Comparison of ENCODE assay signal across 14 cellular contexts in genomic region chr12:53171725-53172329, GRCh38. TPM values are rescaled to one million over a fixed set of nuclear protein-coding genes. Genes with fewer than 3 reads are reported as not detected.
DNase-seq lines count a peak whose midpoint lies in the region; ATAC-seq, FAIRE-seq and TF ChIP-seq lines count a peak whose summit lies in the region.
"Had no signal": no experiment of that assay in that cellular context is flagged by ENCODE, and none has a peak within 500 bp of the region (broad histone marks: within the 10 kb centered on the region; RNA-seq: fewer than 3 reads in every experiment).

No MANE protein-coding gene starts in this region.

- no peak overlapping the region for H3K23ac ChIP-seq in IMR-90 (ENCODE audit: low read depth, low read length)

- TF ChIP-seq POLR2A in IMR-90 (IDR thresholded peaks at IDR 0.05; ENCODE audit: low read depth, low read length) (no peak), K562 (conservative IDR thresholded peaks at IDR 0.05) (no peak)

- H3K36me3 ChIP-seq in BE2C (no peaks in the 10 kb centered on the region), IMR-90 (ENCODE audit: control insufficient read depth, insufficient read depth, low read length) (peaks cover 22% of the 10 kb centered on the region), K562 (ENCODE audit: control insufficient read depth, insufficient read depth, low read length) (no peaks in the 10 kb centered on the region), muscle layer of colon (ENCODE audit: insufficient read depth, low read length) (peaks cover 26% of the 10 kb centered on the region)
- H3K36me3 ChIP-seq: WERI-Rb-1 had no signal

- intact Hi-C loops in IMR-90 (cut with micrococcal nuclease), result no loop called here
- intact Hi-C loops in K562 (cut with micrococcal nuclease), result no loop called here

- TF ChIP-seq EP300 in K562 (IDR thresholded peaks at IDR 0.05; ENCODE audit: low read length), result no peak

- peak overlapping the region; percentile 11; the same call in 1 of the 2 replicates for H2BK120ac ChIP-seq in IMR-90 (ENCODE audit: low read depth, low read length)

- no CpG with 5 or more reads among the region's 10 CpGs for WGBS in IMR-90 (ENCODE audit: extremely low coverage in 2 of 2, insufficient read length in 1 of 2), 2 experiments
- 34% methylated on average over 10 of the region's 10 CpGs for WGBS in K562 (ENCODE audit: insufficient coverage, low coverage, missing lambda C conversion rate)

- POLR2A ChIA-PET in IMR-90 (lab: Charles Lee; ENCODE audit: unreplicated experiment), result no interaction called here
- POLR2A ChIA-PET in K562 (lab: Yijun Ruan, JAX), result interaction anchor here (0.6 to 3.6 kb wide), 3 partner anchors 9 to 321 kb away, joined by 3 to 15 read pairs (median 3); partner anchors contain the start of genes CSAD and ZNF740

- peak overlapping the region; percentile 65 for H2AK9ac ChIP-seq in IMR-90 (replicated peaks; ENCODE audit: low read depth, low read length, poor library complexity)

- no peak for ATAC-seq in IMR-90 (ENCODE audit: low read depth)
- peak; percentile 39 for ATAC-seq in K562
- ATAC-seq in HG03159 (IDR thresholded peaks at IDR 0.05; ENCODE audit: unreplicated experiment), result no peak

- TF ChIP-seq RAD21 in IMR-90 (IDR thresholded peaks at IDR 0.05; ENCODE audit: low read length), result no peak
- no peak for TF ChIP-seq RAD21 in K562 (CRISPR knock-in tag; conservative IDR thresholded peaks at IDR 0.05 in 1 of 2, IDR thresholded peaks at IDR 0.05 in 1 of 2)

- H3K4ac ChIP-seq in IMR-90 (ENCODE audit: low read depth, low read length), result peak overlapping the region; percentile 50; the same call in 1 of the 2 replicates

- DNase-seq in BE2C (peak; percentile 88), IMR-90 (no peak), K562 (ENCODE audit: extremely low read depth in 1 of 4, low spot score in 3 of 4) (peak in 2 of 4 experiments; percentile 42), HuH-7.5 (ENCODE audit: low spot score) (no peak), NCI-H2227 (lab: John Stamatoyannopoulos, UW; ENCODE audit: unreplicated experiment) (no peak)
- no peak for DNase-seq in activated CD4-positive, alpha-beta T cell treated with anti-CD3 and anti-CD28 coated beads for 48 hours
- DNase-seq: CD4-positive, alpha-beta memory T cell; mesenchymal stem cell; Right ventricle myocardium superior; WERI-Rb-1 had no signal

- in situ Hi-C loops in IMR-90 (cut with MboI; ENCODE audit: low sequenced_read_pairs) (no loop called here), K562 (cut with MboI) (no loop called here)

- H3K4me3 ChIP-seq in BE2C (ENCODE audit: low read depth, low read length) (no peak overlapping the region), IMR-90 (ENCODE audit: insufficient read depth, low read depth, low read length) (no peak overlapping the region), K562 (no peak overlapping the region), muscle layer of colon (ENCODE audit: low read depth in 1 of 2, low read length in 2 of 2) (peak overlapping the region in 1 of 2 donors; percentile 20)
- H3K4me3 ChIP-seq: hepatocyte had no signal

- H3K18ac ChIP-seq in IMR-90 (ENCODE audit: low read depth, low read length), result no peak overlapping the region

- H3K9me3 ChIP-seq in BE2C, result no peaks in the 10 kb centered on the region; the same call in 1 of the 2 replicates
- no peaks in the 10 kb centered on the region for H3K9me3 ChIP-seq in IMR-90 (ENCODE audit: control insufficient read depth, insufficient read depth, low read length)
- no peaks in the 10 kb centered on the region for H3K9me3 ChIP-seq in K562 (replicated peaks; ENCODE audit: control insufficient read depth, insufficient read depth, low read depth, low read length)
- no peaks in the 10 kb centered on the region for H3K9me3 ChIP-seq in muscle layer of colon (ENCODE audit: low read length)

- H3K4me2 ChIP-seq in IMR-90 (ENCODE audit: low read depth, low read length), result no peak overlapping the region
- no peak overlapping the region for H3K4me2 ChIP-seq in K562 (ENCODE audit: insufficient read depth, low read length)
- H3K4me2 ChIP-seq: hepatocyte had no signal

- H3K4me1 ChIP-seq in BE2C, result peaks cover 26% of the 10 kb centered on the region
- H3K4me1 ChIP-seq in IMR-90 (ENCODE audit: control insufficient read depth, insufficient read depth, low read length), result peaks cover 19% of the 10 kb centered on the region
- peaks cover 13 to 22% of the 10 kb centered on the region in 2 experiments for H3K4me1 ChIP-seq in K562 (replicated peaks in 1 of 2; ENCODE audit: control insufficient read depth in 2 of 2, insufficient read depth in 2 of 2, low read length in 2 of 2)
- peaks cover 12% of the 10 kb centered on the region for H3K4me1 ChIP-seq in muscle layer of colon (ENCODE audit: insufficient read depth, low read length)

- dilution Hi-C loops in IMR-90 (cut with HindIII; ENCODE audit: low sequenced_read_pairs, unreplicated experiment), result no loop called here

- TF ChIP-seq CTCF in BE2C (IDR thresholded peaks at IDR 0.05; ENCODE audit: low read depth, low read length), result no peak
- TF ChIP-seq CTCF in IMR-90 (conservative IDR thresholded peaks at IDR 0.05; ENCODE audit: low read depth, low read length), result no peak
- TF ChIP-seq CTCF in K562 (IDR thresholded peaks at IDR 0.05 in 2 of 3, conservative IDR thresholded peaks at IDR 0.05 in 1 of 3; ENCODE audit: insufficient read depth in 2 of 3, low read depth in 1 of 3, low read length in 3 of 3), result no peak

- peak overlapping the region; percentile 16 to 60; a peak in 2 of 4 replicates for H4K8ac ChIP-seq in IMR-90 (ENCODE audit: low read depth in 2 of 2, low read length in 2 of 2)

- peak overlapping the region; percentile 0 for H2BK5ac ChIP-seq in IMR-90 (ENCODE audit: low read depth, low read length, poor library complexity, severe bottlenecking)

- peak overlapping the region; percentile 61 for H2AFZ ChIP-seq in IMR-90 (replicated peaks; ENCODE audit: low read length, poor library complexity)
- 0 out of 2 replicates have a peak overlapping the region, but pooled peaks have one; percentile 14 for H2AFZ ChIP-seq in K562 (ENCODE audit: low read depth, low read length)
- H2AFZ ChIP-seq: hepatocyte had no signal

- H2AK5ac ChIP-seq in IMR-90 (ENCODE audit: low read depth, low read length), result peak overlapping the region; percentile 59

- no peak overlapping the region for H3K56ac ChIP-seq in IMR-90 (ENCODE audit: extremely low read depth, insufficient read depth, low read length)

- H4K20me1 ChIP-seq in IMR-90 (ENCODE audit: insufficient read depth, low read length) (no peaks in the 10 kb centered on the region), K562 (replicated peaks; ENCODE audit: control insufficient read depth, insufficient read depth, low read length) (no peaks in the 10 kb centered on the region)

- CTCF ChIA-PET in IMR-90 (lab: Yijun Ruan, JAX), result interaction anchor here (0.6 to 1.5 kb wide), 2 partner anchors 12 to 216 kb away, joined by 3 to 6 read pairs; no protein-coding TSS in a partner anchor
- CTCF ChIA-PET in K562 (lab: Yijun Ruan, JAX; ENCODE audit: low intra/inter-chr PET ratio), result no interaction called here

- H2BK15ac ChIP-seq in IMR-90 (ENCODE audit: low read depth, low read length), result peak overlapping the region; percentile 78; the same call in 1 of the 3 replicates

- H3K9ac ChIP-seq in IMR-90 (ENCODE audit: low read depth, low read length) (no peak overlapping the region; the same call in 1 of the 2 replicates), K562 (ENCODE audit: insufficient read depth in 1 of 2, low read depth in 2 of 2, low read length in 2 of 2) (peak overlapping the region in 1 of 2 experiments; percentile 73; a peak in 1 of 4 replicates), muscle layer of colon (ENCODE audit: low read length) (no peak overlapping the region)

- H2BK20ac ChIP-seq in IMR-90 (ENCODE audit: low read depth, low read length), result no peak overlapping the region

- H3K14ac ChIP-seq in IMR-90 (replicated peaks; ENCODE audit: low read depth, low read length), result peak overlapping the region; percentile 70

- no peak overlapping the region for H3K27ac ChIP-seq in IMR-90 (ENCODE audit: insufficient read depth, low read length)
- no peak overlapping the region for H3K27ac ChIP-seq in K562 (ENCODE audit: extremely low read depth, low read depth, low read length)
- peak overlapping the region; percentile 34 for H3K27ac ChIP-seq in muscle layer of colon (ENCODE audit: low read depth, low read length)
- H3K27ac ChIP-seq: hepatocyte, WERI-Rb-1 had no signal

- no TSS peak for BruUV-seq in IMR-90 (replicated peaks; lab: Mats Ljungman, UMichigan)
- no TSS peak for BruUV-seq in K562 (replicated peaks; lab: Mats Ljungman, UMichigan)

- H4K5ac ChIP-seq in IMR-90 (ENCODE audit: low read depth, low read length), result no peak overlapping the region

- H3K27me3 ChIP-seq in BE2C, result no peaks in the 10 kb centered on the region
- H3K27me3 ChIP-seq in IMR-90 (ENCODE audit: control insufficient read depth, insufficient read depth, low read length), result no peaks in the 10 kb centered on the region
- no peaks in the 10 kb centered on the region for H3K27me3 ChIP-seq in K562 (ENCODE audit: control insufficient read depth in 2 of 2, insufficient read depth in 2 of 2, low read length in 2 of 2)
- H3K27me3 ChIP-seq in muscle layer of colon (ENCODE audit: control insufficient read depth in 1 of 2, insufficient read depth in 2 of 2, low read length in 2 of 2), result no peaks in the 10 kb centered on the region
- H3K27me3 ChIP-seq: hepatocyte had no signal

- H4K91ac ChIP-seq in IMR-90 (ENCODE audit: insufficient read depth, low read depth, low read length), result no peak overlapping the region

- FAIRE-seq in K562 (lab: Jason Lieb, UNC), result no peak

- no peaks in the 10 kb centered on the region for H3K79me2 ChIP-seq in K562 (ENCODE audit: control insufficient read depth, insufficient read depth, low read length)

- peaks cover 0 to 24% of the 10 kb centered on the region in 2 experiments; a peak in 2 of 4 replicates for H3K79me1 ChIP-seq in IMR-90 (ENCODE audit: low read depth in 1 of 2, low read length in 2 of 2)

- H3K9me1 ChIP-seq in IMR-90 (ENCODE audit: insufficient read depth, low read length), result peaks cover 22% of the 10 kb centered on the region
- no peaks in the 10 kb centered on the region for H3K9me1 ChIP-seq in K562 (ENCODE audit: control insufficient read depth, insufficient read depth, low read length)

RNA-seq across cellular contexts. Expression of gene ZNF740, which starts 8.7 kb away (rescaled TPM):
- 35.0 TPM for polyA plus RNA-seq in BE2C (2012; ENCODE audit: insufficient read depth, insufficient read length, low read depth)
- 11.7 and 13.1 TPM in 2 replicates for total RNA-seq in IMR-90 (2012; rRNA removed)
- polyA plus RNA-seq in IMR-90 (2012; rRNA removed), result 7.0 and 14.0 TPM in 2 replicates
- polyA plus RNA-seq in IMR-90 (2012; cell fraction: cytosol; rRNA removed), result 3.0 and 3.9 TPM in 2 replicates
- 13.8 and 55.4 TPM in 2 replicates for polyA plus RNA-seq in IMR-90 (2012; cell fraction: nucleus; rRNA removed; ENCODE audit: low replicate concordance)
- total RNA-seq in K562 (2011; cell fraction: chromatin; rRNA removed; ENCODE audit: low replicate concordance), result 77.6 and 121 TPM in 2 replicates
- 62.2 and 65.9 TPM in 2 replicates for total RNA-seq in K562 (2011; cell fraction: nucleolus; rRNA removed)
- 76.6 and 88.8 TPM in 2 replicates for total RNA-seq in K562 (2011; cell fraction: nucleoplasm; rRNA removed)
- total RNA-seq in K562 (2014; rRNA removed), result 15.1 and 16.1 TPM in 2 replicates
- 18.6 and 19.9 TPM in 2 replicates for total RNA-seq in K562 (2014; rRNA removed; fragmentation: Illumina TruSeq; extraction: Trizol)
- 13.3 and 13.6 TPM in 2 replicates for total RNA-seq in K562 (2015; rRNA removed; fragmentation: Illumina TruSeq; extraction: Trizol)
- 39.6 and 46.4 TPM in 2 replicates for total RNA-seq in K562 (2021)
- polyA plus RNA-seq in K562 (2011; rRNA removed), result 33.1 and 34.9 TPM in 2 replicates
- polyA plus RNA-seq in K562 (2011; cell fraction: cytosol; rRNA removed), result 9.6 and 17.0 TPM in 2 replicates
- polyA plus RNA-seq in K562 (2011; cell fraction: nucleus; rRNA removed), result 89.9 and 103 TPM in 2 replicates
- polyA plus RNA-seq in K562 (2012), result 12.8 and 21.6 TPM in 2 replicates
- polyA plus RNA-seq in K562 (2014; fragmentation: Illumina TruSeq; extraction: Trizol), result 19.2 and 21.0 TPM in 2 replicates
- polyA plus RNA-seq in K562 (2014; fragmentation: Nextera tagmentation; extraction: Ambion mirVana), result 1 to 10 TPM in 1 of 2 experiments, under 1 TPM in 1; 0.57 to 1.4 TPM
- 20.6 and 22.1 TPM in 2 replicates for polyA plus RNA-seq in K562 (2014; rRNA removed)
- polyA minus RNA-seq in K562 (2011; rRNA and poly(A)+ RNA removed), result 32.3 and 37.3 TPM in 2 replicates
- polyA minus RNA-seq in K562 (2011; cell fraction: cytosol; rRNA and poly(A)+ RNA removed), result 8.2 and 9.2 TPM in 2 replicates
- 45.2 and 63.6 TPM in 2 replicates for polyA minus RNA-seq in K562 (2011; cell fraction: nucleus; rRNA and poly(A)+ RNA removed)

RNA-seq across cellular contexts. Expression of gene CSAD, which starts 8.9 kb away (rescaled TPM):
- 12.2 TPM for polyA plus RNA-seq in BE2C (2012; ENCODE audit: insufficient read depth, insufficient read length, low read depth)
- total RNA-seq in IMR-90 (2012; rRNA removed), result 5.0 and 5.4 TPM in 2 replicates
- polyA plus RNA-seq in IMR-90 (2012; rRNA removed), result 39.8 and 45.6 TPM in 2 replicates
- polyA plus RNA-seq in IMR-90 (2012; cell fraction: cytosol; rRNA removed), result 8.8 and 9.9 TPM in 2 replicates
- polyA plus RNA-seq in IMR-90 (2012; cell fraction: nucleus; rRNA removed; ENCODE audit: low replicate concordance), result 572 and 670 TPM in 2 replicates
- 97.5 and 106 TPM in 2 replicates for total RNA-seq in K562 (2011; cell fraction: chromatin; rRNA removed; ENCODE audit: low replicate concordance)
- 53.5 and 54.7 TPM in 2 replicates for total RNA-seq in K562 (2011; cell fraction: nucleolus; rRNA removed)
- 60.6 and 65.8 TPM in 2 replicates for total RNA-seq in K562 (2011; cell fraction: nucleoplasm; rRNA removed)
- total RNA-seq in K562 (2014; rRNA removed), result 8.1 and 8.5 TPM in 2 replicates
- 5.7 and 8.1 TPM in 2 replicates for total RNA-seq in K562 (2014; rRNA removed; fragmentation: Illumina TruSeq; extraction: Trizol)
- 6.7 and 7.0 TPM in 2 replicates for total RNA-seq in K562 (2015; rRNA removed; fragmentation: Illumina TruSeq; extraction: Trizol)
- total RNA-seq in K562 (2021), result 10.3 and 10.9 TPM in 2 replicates
- 19.6 and 26.6 TPM in 2 replicates for polyA plus RNA-seq in K562 (2011; rRNA removed)
- polyA plus RNA-seq in K562 (2011; cell fraction: cytosol; rRNA removed), result 5.5 and 11.5 TPM in 2 replicates
- 109 and 129 TPM in 2 replicates for polyA plus RNA-seq in K562 (2011; cell fraction: nucleus; rRNA removed)
- 7.6 and 29.6 TPM in 2 replicates for polyA plus RNA-seq in K562 (2012)
- polyA plus RNA-seq in K562 (2014; fragmentation: Illumina TruSeq; extraction: Trizol), result 11.1 and 16.8 TPM in 2 replicates
- polyA plus RNA-seq in K562 (2014; fragmentation: Nextera tagmentation; extraction: Ambion mirVana), result 1 to 10 TPM; 1.8 to 2.4 TPM
- polyA plus RNA-seq in K562 (2014; rRNA removed), result 17.1 TPM in 2 replicates
- 6.1 and 7.9 TPM in 2 replicates for polyA minus RNA-seq in K562 (2011; rRNA and poly(A)+ RNA removed)
- 6.1 TPM in 1 of 2 replicates, not detected in the other for polyA minus RNA-seq in K562 (2011; cell fraction: cytosol; rRNA and poly(A)+ RNA removed)
- 14.8 and 19.5 TPM in 2 replicates for polyA minus RNA-seq in K562 (2011; cell fraction: nucleus; rRNA and poly(A)+ RNA removed)

RNA-seq across cellular contexts. Expression of gene ITGB7, which starts 35.2 kb away (rescaled TPM):
- polyA plus RNA-seq in BE2C (2012; ENCODE audit: insufficient read depth, insufficient read length, low read depth), result not detected
- total RNA-seq in IMR-90 (2012; rRNA removed) (under 0.01 and 0.18 TPM in 2 replicates), K562 (2014; rRNA removed) (1.3 and 1.9 TPM in 2 replicates), K562 (2014; rRNA removed; fragmentation: Illumina TruSeq; extraction: Trizol) (0.41 and 0.55 TPM in 2 replicates), K562 (2015; rRNA removed; fragmentation: Illumina TruSeq; extraction: Trizol) (0.54 and 0.64 TPM in 2 replicates), K562 (2021) (2.0 and 3.5 TPM in 2 replicates)
- polyA plus RNA-seq in IMR-90 (2012; rRNA removed) (0.44 and 0.60 TPM in 2 replicates), K562 (2011; rRNA removed) (0.98 and 1.5 TPM in 2 replicates), K562 (2014; fragmentation: Illumina TruSeq; extraction: Trizol) (0.57 and 0.67 TPM in 2 replicates), K562 (2014; fragmentation: Nextera tagmentation; extraction: Ambion mirVana) (under 1 TPM; 0.06 to 0.10 TPM), K562 (2014; rRNA removed) (1.2 and 1.9 TPM in 2 replicates)
- 0.11 and 0.23 TPM in 2 replicates for polyA plus RNA-seq in IMR-90 (2012; cell fraction: cytosol; rRNA removed)
- 2.5 and 4.3 TPM in 2 replicates for polyA plus RNA-seq in IMR-90 (2012; cell fraction: nucleus; rRNA removed; ENCODE audit: low replicate concordance)
- 1.7 and 4.1 TPM in 2 replicates for total RNA-seq in K562 (2011; cell fraction: chromatin; rRNA removed; ENCODE audit: low replicate concordance)
- 3.6 and 8.2 TPM in 2 replicates for total RNA-seq in K562 (2011; cell fraction: nucleolus; rRNA removed)
- total RNA-seq in K562 (2011; cell fraction: nucleoplasm; rRNA removed), result 2.3 and 2.7 TPM in 2 replicates
- 1.2 and 2.2 TPM in 2 replicates for polyA plus RNA-seq in K562 (2011; cell fraction: cytosol; rRNA removed)
- 3.1 and 4.5 TPM in 2 replicates for polyA plus RNA-seq in K562 (2011; cell fraction: nucleus; rRNA removed)
- polyA plus RNA-seq in K562 (2012), result 0.82 and 1.4 TPM in 2 replicates
- 1.2 and 1.3 TPM in 2 replicates for polyA minus RNA-seq in K562 (2011; rRNA and poly(A)+ RNA removed)
- 0.95 and 2.7 TPM in 2 replicates for polyA minus RNA-seq in K562 (2011; cell fraction: cytosol; rRNA and poly(A)+ RNA removed)
- polyA minus RNA-seq in K562 (2011; cell fraction: nucleus; rRNA and poly(A)+ RNA removed), result 0.89 and 1.2 TPM in 2 replicates
- total RNA-seq: NCI-H460 had no signal
- polyA plus RNA-seq: hepatocyte had no signal
